In genomic region chr3:37603722-37604121, GRCh38 we compare ENCODE assay signal across 1 cellular context.
TF ChIP-seq lines count a peak whose summit lies in the region.

No MANE protein-coding gene starts in this region.

TF ChIP-seq in H1, 55 proteins besides CTCF, POLR2A, EP300 and RAD21 (continued from another document):
- TF ChIP-seq CHD7 (IDR thresholded peaks at IDR 0.05; ENCODE audit: insufficient replicate concordance, low read length) (no peak), KDM1A (IDR thresholded peaks at IDR 0.05; ENCODE audit: borderline replicate concordance, low read length) (no peak), BRCA1 (IDR thresholded peaks at IDR 0.05; ENCODE audit: low read depth, low read length) (no peak), GABPA (IDR thresholded peaks at IDR 0.05; ENCODE audit: borderline replicate concordance, insufficient read depth, low read length) (no peak), SP1 (IDR thresholded peaks at IDR 0.05; ENCODE audit: low read depth, low read length) (no peak), JUN (IDR thresholded peaks at IDR 0.05; ENCODE audit: low read depth, low read length) (no peak), ATF3 (IDR thresholded peaks at IDR 0.05; ENCODE audit: insufficient read depth, low read depth, low read length) (no peak), KDM5A (IDR thresholded peaks at IDR 0.05; ENCODE audit: low read length) (no peak), BCL11A (IDR thresholded peaks at IDR 0.05; ENCODE audit: low read depth in 2 of 2, low read length in 2 of 2) (no peak), CEBPB (IDR thresholded peaks at IDR 0.05; ENCODE audit: low read depth, low read length) (no peak), SAP30 (IDR thresholded peaks at IDR 0.05; ENCODE audit: insufficient read depth, insufficient replicate concordance, low read length) (no peak), FOSL1 (IDR thresholded peaks at IDR 0.05; ENCODE audit: insufficient read depth, low read depth, low read length) (no peak), EZH2 (IDR thresholded peaks at IDR 0.05; ENCODE audit: low read depth, low read length, severe bottlenecking) (no peak), TAF7 (optimal IDR thresholded peaks at IDR 0.05; ENCODE audit: borderline replicate concordance, low read depth, low read length) (no peak)
